Comparison of ENCODE assay signal across 8 cellular contexts in the genomic region with DNA sequence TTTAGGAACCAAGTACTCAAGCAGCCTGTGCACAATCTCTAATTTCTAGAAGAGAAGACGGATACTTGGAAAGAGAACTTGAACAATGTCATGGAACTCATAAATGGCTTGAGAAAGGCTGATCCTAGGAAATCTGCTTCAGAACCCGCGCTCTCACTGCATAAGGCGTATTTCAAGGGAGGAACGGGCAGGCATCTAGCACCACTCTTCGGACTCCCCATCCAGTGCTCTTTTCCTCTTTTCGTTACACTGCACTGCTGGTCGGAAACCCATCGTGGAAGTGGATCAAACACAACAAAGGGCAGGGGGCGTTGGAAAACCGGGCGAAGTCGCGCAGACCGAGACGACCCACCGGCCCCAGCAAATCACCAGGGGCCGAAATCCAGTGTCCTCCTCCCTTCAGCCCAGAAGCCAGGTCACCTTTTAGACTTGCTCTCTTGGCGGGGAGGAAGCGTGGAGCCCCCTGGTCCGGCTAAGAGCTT. TPM values are rescaled to one million over a fixed set of nuclear protein-coding genes. Genes with fewer than 3 reads are reported as not detected.
DNase-seq lines count a peak whose midpoint lies in the region; ATAC-seq, FAIRE-seq and TF ChIP-seq lines count a peak whose summit lies in the region.

No MANE protein-coding gene starts in this region.

- POLR2A ChIA-PET in naive thymus-derived CD4-positive, alpha-beta T cell (lab: Charles Lee): interaction anchor here (0.6 to 5.2 kb wide), 7 partner anchors 9 to 958 kb away, joined by 3 to 87 read pairs (median 6); a partner anchor contains a TSS

- H3K27ac Mint-ChIP-seq in endodermal cell: peak overlapping the region; percentile 94
- peak overlapping the region; percentile 94 to 98 (median 97) for H3K27ac Mint-ChIP-seq in naive thymus-derived CD4-positive, alpha-beta T cell

- H3K9ac ChIP-seq in endodermal cell (ENCODE audit: extremely low read depth, low read length, poor library complexity, severe bottlenecking): peak overlapping the region; percentile 90

- 14 to 39% methylated on average over 8 to 21 of the region's 21 CpGs for WGBS in endodermal cell (ENCODE audit: insufficient coverage in 1 of 2, insufficient read length in 1 of 2), 2 experiments

- FAIRE-seq in frontal cortex (lab: Jason Lieb, UNC): no peak

- H3K4me3 Mint-ChIP-seq in endodermal cell: peak overlapping the region; percentile 85
- H3K4me3 Mint-ChIP-seq in naive thymus-derived CD4-positive, alpha-beta T cell: peak overlapping the region; percentile 91 to 99 (median 96)

- CTCF ChIA-PET in naive thymus-derived CD4-positive, alpha-beta T cell (lab: Charles Lee): interaction anchor here (1.7 kb wide), 1 partner anchor 9 kb away, joined by 5 read pairs; no protein-coding TSS in a partner anchor

- no peaks in the 10 kb centered on the region for H3K9me3 Mint-ChIP-seq in endodermal cell
- peaks cover 0 to 6% (median 3%) of the 10 kb centered on the region in 11 donors for H3K9me3 Mint-ChIP-seq in naive thymus-derived CD4-positive, alpha-beta T cell

- H3K4me3 ChIP-seq in endodermal cell (ENCODE audit: low read length): peak overlapping the region; percentile 94
- peak overlapping the region; percentile 83 for H3K4me3 ChIP-seq in naive thymus-derived CD4-positive, alpha-beta T cell (ENCODE audit: low read length)

- H3K27ac ChIP-seq in endodermal cell (ENCODE audit: low read depth, low read length): peak overlapping the region; percentile 80
- peak overlapping the region; percentile 91 for H3K27ac ChIP-seq in naive thymus-derived CD4-positive, alpha-beta T cell (ENCODE audit: low read depth, low read length)

- peaks cover 12% of the 10 kb centered on the region for H3K4me1 Mint-ChIP-seq in endodermal cell
- H3K4me1 Mint-ChIP-seq in naive thymus-derived CD4-positive, alpha-beta T cell: peaks cover 24 to 63% (median 56%) of the 10 kb centered on the region in 7 donors

- ATAC-seq in naive thymus-derived CD4-positive, alpha-beta T cell: no peak

- TF ChIP-seq CTCF in GM20000 (IDR thresholded peaks at IDR 0.05; ENCODE audit: extremely low read depth, missing control alignments): no peak
- TF ChIP-seq CTCF in endodermal cell (conservative IDR thresholded peaks at IDR 0.05): no peak

- no peaks in the 10 kb centered on the region for H3K9me3 ChIP-seq in endodermal cell (ENCODE audit: control insufficient read depth, low read length)
- no peaks in the 10 kb centered on the region for H3K9me3 ChIP-seq in naive thymus-derived CD4-positive, alpha-beta T cell (ENCODE audit: control insufficient read depth in 2 of 3, low read length in 3 of 3)

- DNase-seq in GM20000 (ENCODE audit: low spot score): peak; percentile 36
- DNase-seq in RKO (ENCODE audit: low spot score): peak; percentile 39
- no peak for DNase-seq in endodermal cell
- peak in 3 of 9 donors; percentile 22 to 30 (median 25) for DNase-seq in naive thymus-derived CD4-positive, alpha-beta T cell
- DNase-seq in 8988T: no peak
- DNase-seq in frontal cortex (ENCODE audit: low spot score in 2 of 2): no peak
- DNase-seq in NCI-H2081 treated with DMSO at 0.1 percent for 48 hours (lab: John Stamatoyannopoulos, UW): no peak
- no peak for DNase-seq in putamen (ENCODE audit: low spot score)

- intact Hi-C loops in naive thymus-derived CD4-positive, alpha-beta T cell (cut with micrococcal nuclease): loop anchor here (1.0 to 10.0 kb wide), 13 partner anchors 11 to 1545 kb away; a partner anchor contains a TSS

- peaks cover 6% of the 10 kb centered on the region for H3K36me3 ChIP-seq in endodermal cell (ENCODE audit: control insufficient read depth, insufficient read depth, low read length)
- peaks cover 0 to 13% (median 0%) of the 10 kb centered on the region in 3 experiments for H3K36me3 ChIP-seq in naive thymus-derived CD4-positive, alpha-beta T cell (ENCODE audit: control insufficient read depth in 2 of 3, insufficient read depth in 3 of 3, low read length in 3 of 3)

- no peaks in the 10 kb centered on the region for H3K4me1 ChIP-seq in endodermal cell (ENCODE audit: control insufficient read depth, insufficient read depth, low read length)
- peaks cover 21 to 31% of the 10 kb centered on the region in 2 donors for H3K4me1 ChIP-seq in naive thymus-derived CD4-positive, alpha-beta T cell (ENCODE audit: control insufficient read depth in 2 of 2, insufficient read depth in 2 of 2, low read length in 2 of 2)

- H3K36me3 Mint-ChIP-seq in endodermal cell (ENCODE audit: low read depth): peaks cover 16% of the 10 kb centered on the region
- peaks cover 0 to 32% (median 6%) of the 10 kb centered on the region in 5 donors for H3K36me3 Mint-ChIP-seq in naive thymus-derived CD4-positive, alpha-beta T cell

- no peaks in the 10 kb centered on the region for H3K27me3 ChIP-seq in endodermal cell (ENCODE audit: control insufficient read depth, insufficient read depth, low read length, poor library complexity, severe bottlenecking)
- H3K27me3 ChIP-seq in naive thymus-derived CD4-positive, alpha-beta T cell (ENCODE audit: control insufficient read depth in 2 of 2, insufficient read depth in 2 of 2, low read length in 2 of 2): no peaks in the 10 kb centered on the region

- peaks cover 3% of the 10 kb centered on the region for H3K27me3 Mint-ChIP-seq in endodermal cell (ENCODE audit: insufficient read depth)
- no peaks in the 10 kb centered on the region for H3K27me3 Mint-ChIP-seq in naive thymus-derived CD4-positive, alpha-beta T cell

RNA-seq across cellular contexts. Expression of a gene that starts 0.5 kb away (rescaled TPM):
- 10 to 100 TPM; 25.1 to 28.2 TPM for total RNA-seq in endodermal cell
- 14.4 TPM for polyA plus RNA-seq in endodermal cell (2013, experiment 1 of 2)
- polyA plus RNA-seq in endodermal cell (2013, experiment 2 of 2): 14.3 TPM
- total RNA-seq in naive thymus-derived CD4-positive, alpha-beta T cell: 10 to 100 TPM; 11.5 to 33.0 (median 22.5) TPM
- polyA plus RNA-seq in naive thymus-derived CD4-positive, alpha-beta T cell: 1 to 10 TPM; 2.2 to 4.8 TPM
- 6.1 TPM for total RNA-seq in frontal cortex

RNA-seq across cellular contexts. Expression of a gene that starts 10.6 kb away (rescaled TPM):
- total RNA-seq in endodermal cell (10 to 100 TPM; 31.7 to 35.8 TPM), frontal cortex (12.2 TPM)
- 31.8 TPM for polyA plus RNA-seq in endodermal cell (2013, experiment 1 of 2)
- 31.8 TPM for polyA plus RNA-seq in endodermal cell (2013, experiment 2 of 2)
- total RNA-seq in naive thymus-derived CD4-positive, alpha-beta T cell: 10 to 100 TPM; 17.1 to 42.5 (median 38.3) TPM
- 10 to 100 TPM; 20.7 to 29.3 TPM for polyA plus RNA-seq in naive thymus-derived CD4-positive, alpha-beta T cell

Comparison
In these comparisons a context has a peak if more than half of its experiments do, and no peak if none do; other contexts are left out.
1. DNase-seq: peak in GM20000 (single experiment) and RKO (single experiment); none in endodermal cell (single experiment), 8988T (single experiment), frontal cortex (0 of 2), NCI-H2081 treated with DMSO at 0.1 percent for 48 hours (single experiment) and putamen (single experiment).